ENCODE assay signal across 8 cellular contexts in genomic region chr1:9890224-9890731, GRCh38. TPM values are rescaled to one million over a fixed set of nuclear protein-coding genes. Genes with fewer than 3 reads are reported as not detected.
A peak's percentile ranks its signal among the peaks of the same experiment; 100 is the strongest.
DNase-seq lines count a peak whose midpoint lies in the region; ATAC-seq and FAIRE-seq lines count a peak whose summit lies in the region.

No MANE protein-coding gene starts in this region.

- ATAC-seq in natural killer cell treated with Interleukin-12 subunit alpha and Interleukin-12 subunit beta and Interleukin-15 and Interleukin-18, amount 100 ng/mL, for 72 hours, result no peak
- ATAC-seq in HG03439 (IDR thresholded peaks at IDR 0.05; ENCODE audit: unreplicated experiment) (no peak), HG02870 (IDR thresholded peaks at IDR 0.05; ENCODE audit: unreplicated experiment) (no peak)

- no peak overlapping the region for H3K4me3 Mint-ChIP-seq in natural killer cell treated with Interleukin-12 subunit alpha and Interleukin-12 subunit beta and Interleukin-15 and Interleukin-18, amount 100 ng/mL, for 72 hours

- FAIRE-seq in RCC 7860 (lab: Jason Lieb, UNC), result peak; percentile 90

- peaks cover 17 to 18% of the 10 kb centered on the region in 2 donors for H3K4me1 Mint-ChIP-seq in natural killer cell treated with Interleukin-12 subunit alpha and Interleukin-12 subunit beta and Interleukin-15 and Interleukin-18, amount 100 ng/mL, for 72 hours (ENCODE audit: low read depth in 2 of 2)

- H3K4me1 ChIP-seq in skeletal muscle tissue (ENCODE audit: control insufficient read depth in 3 of 3, insufficient read depth in 3 of 3, low read length in 3 of 3), result peaks cover 19 to 28% (median 24%) of the 10 kb centered on the region in 3 donors

- peak overlapping the region in 2 of 3 donors; percentile 41 to 47 for H3K9ac ChIP-seq in skeletal muscle tissue (ENCODE audit: low read depth in 1 of 3, low read length in 3 of 3)

- H3K4me3 ChIP-seq in skeletal muscle tissue (ENCODE audit: low read length in 3 of 3), result peak overlapping the region in 1 of 3 donors; percentile 14

- H3K27ac Mint-ChIP-seq in natural killer cell treated with Interleukin-12 subunit alpha and Interleukin-12 subunit beta and Interleukin-15 and Interleukin-18, amount 100 ng/mL, for 72 hours, result peak overlapping the region in 1 of 2 donors; percentile 2

- DNase-seq in GM04503 (ENCODE audit: low read depth) (peak; percentile 58), RCC 7860 (ENCODE audit: low spot score) (peak; percentile 91), fibroblast of peridontal ligament (ENCODE audit: extremely low read depth) (peak; percentile 82), NCI-H526 treated with DMSO at 0.1 percent for 48 hours (lab: John Stamatoyannopoulos, UW) (no peak)
- no peak for DNase-seq in natural killer cell treated with Interleukin-12 subunit alpha and Interleukin-12 subunit beta and Interleukin-15 and Interleukin-18, amount 100 ng/mL, for 72 hours (ENCODE audit: low spot score)

- H3K36me3 Mint-ChIP-seq in natural killer cell treated with Interleukin-12 subunit alpha and Interleukin-12 subunit beta and Interleukin-15 and Interleukin-18, amount 100 ng/mL, for 72 hours, result no peaks in the 10 kb centered on the region

- peaks cover 2 to 13% (median 6%) of the 10 kb centered on the region in 3 donors for H3K36me3 ChIP-seq in skeletal muscle tissue (ENCODE audit: control insufficient read depth in 3 of 3, insufficient read depth in 3 of 3, low read length in 3 of 3)

- no peaks in the 10 kb centered on the region for H3K27me3 Mint-ChIP-seq in natural killer cell treated with Interleukin-12 subunit alpha and Interleukin-12 subunit beta and Interleukin-15 and Interleukin-18, amount 100 ng/mL, for 72 hours

- H3K9me3 ChIP-seq in skeletal muscle tissue (ENCODE audit: control insufficient read depth in 3 of 3, low read length in 3 of 3), result no peaks in the 10 kb centered on the region

- H3K27me3 ChIP-seq in skeletal muscle tissue (ENCODE audit: control insufficient read depth in 3 of 3, insufficient read depth in 3 of 3, low read length in 3 of 3), result no peaks in the 10 kb centered on the region

- H3K27ac ChIP-seq in skeletal muscle tissue (ENCODE audit: low read depth, low read length), result no peak overlapping the region

- no peaks in the 10 kb centered on the region for H3K9me3 Mint-ChIP-seq in natural killer cell treated with Interleukin-12 subunit alpha and Interleukin-12 subunit beta and Interleukin-15 and Interleukin-18, amount 100 ng/mL, for 72 hours

RNA-seq across cellular contexts. Expression of gene CTNNBIP1, which starts 19.8 kb away (rescaled TPM):
- total RNA-seq in skeletal muscle tissue, result 32.4 TPM
- 10 to 100 TPM; 12.5 to 18.7 TPM for total RNA-seq in natural killer cell treated with Interleukin-12 subunit alpha and Interleukin-12 subunit beta and Interleukin-15 and Interleukin-18, amount 100 ng/mL, for 72 hours

RNA-seq across cellular contexts. Expression of gene LZIC, which starts 52.9 kb away (rescaled TPM):
- 42.3 TPM for total RNA-seq in skeletal muscle tissue
- 10 to 100 TPM; 24.8 to 25.5 TPM for total RNA-seq in natural killer cell treated with Interleukin-12 subunit alpha and Interleukin-12 subunit beta and Interleukin-15 and Interleukin-18, amount 100 ng/mL, for 72 hours

RNA-seq across cellular contexts. Expression of gene NMNAT1, which starts 53.0 kb away (rescaled TPM):
- total RNA-seq in skeletal muscle tissue, result 17.2 TPM
- 10 to 100 TPM in 1 of 2 donors, 1 to 10 TPM in 1; 9.8 to 12.3 TPM for total RNA-seq in natural killer cell treated with Interleukin-12 subunit alpha and Interleukin-12 subunit beta and Interleukin-15 and Interleukin-18, amount 100 ng/mL, for 72 hours

Comparison
In these comparisons a context has a peak if more than half of its experiments do, and no peak if none do; other contexts are left out.
1. DNase-seq: peak in GM04503 (single experiment), RCC 7860 (single experiment) and fibroblast of peridontal ligament (single experiment); none in natural killer cell treated with Interleukin-12 subunit alpha and Interleukin-12 subunit beta and Interleukin-15 and Interleukin-18, amount 100 ng/mL, for 72 hours (single experiment) and NCI-H526 treated with DMSO at 0.1 percent for 48 hours (single experiment).